In the genomic region with DNA sequence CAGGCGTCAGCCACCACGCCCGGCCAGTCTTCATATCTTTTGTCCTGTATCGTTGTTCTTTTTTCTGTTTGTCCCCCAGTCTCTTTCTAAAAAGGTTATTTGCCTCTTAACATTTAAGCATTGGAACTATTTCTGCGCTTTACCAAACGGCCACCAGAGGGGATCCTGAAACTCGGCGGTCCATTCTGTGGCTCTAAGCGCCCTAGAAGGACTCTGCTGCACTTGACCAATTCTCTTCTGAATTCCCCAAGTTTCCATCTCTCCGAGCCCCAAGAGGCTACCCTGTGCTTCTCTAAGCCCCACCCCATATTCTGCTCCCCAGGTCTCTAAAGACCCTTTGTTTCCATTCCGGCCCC, we compare ENCODE assay signal across 9 cellular contexts. TPM values are rescaled to one million over a fixed set of nuclear protein-coding genes. Genes with fewer than 3 reads are reported as not detected.
DNase-seq lines count a peak whose midpoint lies in the region; ATAC-seq and TF ChIP-seq lines count a peak whose summit lies in the region.
"Had no signal": no experiment of that assay in that cellular context is flagged by ENCODE, and none has a peak within 500 bp of the region (broad histone marks: within the 10 kb centered on the region; RNA-seq: fewer than 3 reads in every experiment).

No MANE protein-coding gene starts in this region.

- no peaks in the 10 kb centered on the region for H3K4me1 ChIP-seq in endocrine pancreas (ENCODE audit: control insufficient read depth, insufficient read depth, low read length)
- no peaks in the 10 kb centered on the region for H3K4me1 ChIP-seq in osteoblast (ENCODE audit: insufficient read depth, low read length)
- no peaks in the 10 kb centered on the region for H3K4me1 ChIP-seq in CD8-positive, alpha-beta memory T cell (ENCODE audit: insufficient read depth, low read length)

- H3K4me2 ChIP-seq in osteoblast (ENCODE audit: insufficient read depth, low read length), result no peak overlapping the region

- DNase-seq in GM12864 (ENCODE audit: low read depth) (no peak), NB4 (ENCODE audit: low read depth) (peak; percentile 25), osteoblast (ENCODE audit: insufficient read length, low spot score, missing footprints) (no peak), GOT3 (lab: John Stamatoyannopoulos, UW) (no peak), natural killer cell (no peak)
- no peak for DNase-seq in NK-92 treated with Interleukin-12 subunit alpha and Interleukin-12 subunit beta, amount 100 ng/mL, for 24 hours (lab: John Stamatoyannopoulos, UW)
- DNase-seq in CD8-positive, alpha-beta memory T cell, result no peak

- no peak overlapping the region for H3K27ac ChIP-seq in osteoblast (ENCODE audit: low read depth, low read length)
- no peak overlapping the region for H3K27ac ChIP-seq in CD8-positive, alpha-beta memory T cell (ENCODE audit: low read depth, low read length)

- no peak overlapping the region for H2AFZ ChIP-seq in osteoblast (ENCODE audit: low read length)

- peaks cover 23 to 28% of the 10 kb centered on the region in 2 donors for H3K27me3 Mint-ChIP-seq in natural killer cell (ENCODE audit: low read depth in 2 of 2)
- peaks cover 13 to 18% of the 10 kb centered on the region in 2 donors for H3K27me3 Mint-ChIP-seq in CD8-positive, alpha-beta memory T cell

- H3K4me1 Mint-ChIP-seq in natural killer cell, result no peaks in the 10 kb centered on the region
- no peaks in the 10 kb centered on the region for H3K4me1 Mint-ChIP-seq in CD8-positive, alpha-beta memory T cell

- CTCF ChIA-PET in CD8-positive, alpha-beta memory T cell (lab: Charles Lee), result no interaction called here

- H3K4me3 Mint-ChIP-seq in natural killer cell, result no peak overlapping the region
- H3K4me3 Mint-ChIP-seq in CD8-positive, alpha-beta memory T cell, result no peak overlapping the region

- H4K20me1 ChIP-seq in osteoblast (ENCODE audit: insufficient read depth, low read length), result no peaks in the 10 kb centered on the region

- TF ChIP-seq CTCF in GM12864 (IDR thresholded peaks at IDR 0.05; ENCODE audit: low read depth, low read length, missing control alignments) (peak; percentile 33), NB4 (IDR thresholded peaks at IDR 0.05; ENCODE audit: low read depth, low read length) (peak; percentile 35), osteoblast (IDR thresholded peaks at IDR 0.05; ENCODE audit: extremely low read depth, low read depth, low read length) (peak; percentile 17), natural killer cell (IDR thresholded peaks at IDR 0.05) (no peak)

- H3K4me3 ChIP-seq in GM12864 (ENCODE audit: low read depth, low read length), result no peak overlapping the region
- no peak overlapping the region for H3K4me3 ChIP-seq in NB4 (ENCODE audit: low read depth, low read length)
- H3K4me3 ChIP-seq in endocrine pancreas (ENCODE audit: control insufficient read depth, insufficient read depth, low read length), result peak overlapping the region; percentile 44
- no peak overlapping the region for H3K4me3 ChIP-seq in osteoblast (ENCODE audit: insufficient read depth, low read length)
- H3K4me3 ChIP-seq in CD8-positive, alpha-beta memory T cell (ENCODE audit: low read length), result no peak overlapping the region

- H3K27me3 ChIP-seq in endocrine pancreas (ENCODE audit: control insufficient read depth, insufficient read depth, low read length) (peaks cover 2% of the 10 kb centered on the region), osteoblast (ENCODE audit: insufficient read depth, low read length) (no peaks in the 10 kb centered on the region)
- H3K27me3 ChIP-seq in CD8-positive, alpha-beta memory T cell (ENCODE audit: insufficient read depth, low read length, poor library complexity, severe bottlenecking), result no peaks in the 10 kb centered on the region

- no peak for TF ChIP-seq POLR2A in NB4 (IDR thresholded peaks at IDR 0.05; ENCODE audit: extremely low read depth, insufficient read length)

- H3K79me2 ChIP-seq in osteoblast (ENCODE audit: insufficient read depth, low read length), result no peaks in the 10 kb centered on the region

- H3K9ac ChIP-seq in endocrine pancreas (ENCODE audit: control insufficient read depth, insufficient read depth, low read length), result no peak overlapping the region

- H3K36me3 ChIP-seq in endocrine pancreas (ENCODE audit: control insufficient read depth, insufficient read depth, low read length) (no peaks in the 10 kb centered on the region), osteoblast (ENCODE audit: insufficient read depth, low read length) (no peaks in the 10 kb centered on the region)
- no peaks in the 10 kb centered on the region for H3K36me3 ChIP-seq in CD8-positive, alpha-beta memory T cell (ENCODE audit: insufficient read depth, low read length)

- no peak overlapping the region for H3K27ac Mint-ChIP-seq in natural killer cell
- peak overlapping the region in 1 of 8 donors; percentile 61 for H3K27ac Mint-ChIP-seq in CD8-positive, alpha-beta memory T cell

- intact Hi-C loops in natural killer cell (cut with micrococcal nuclease), result no loop called here

- ATAC-seq in natural killer cell, result no peak

- H3K9me3 ChIP-seq in endocrine pancreas (ENCODE audit: control insufficient read depth, low read length), result no peaks in the 10 kb centered on the region
- H3K9me3 ChIP-seq in osteoblast (ENCODE audit: low read depth, low read length), result no peaks in the 10 kb centered on the region
- H3K9me3 ChIP-seq in CD8-positive, alpha-beta memory T cell (ENCODE audit: low read length), result no peaks in the 10 kb centered on the region

- peaks cover 3 to 8% of the 10 kb centered on the region in 2 donors for H3K9me3 Mint-ChIP-seq in natural killer cell
- peaks cover 9 to 28% (median 18%) of the 10 kb centered on the region in 5 donors for H3K9me3 Mint-ChIP-seq in CD8-positive, alpha-beta memory T cell

- POLR2A ChIA-PET in CD8-positive, alpha-beta memory T cell (lab: Charles Lee), result no interaction called here

- peaks cover 5% of the 10 kb centered on the region for H3K36me3 Mint-ChIP-seq in natural killer cell
- H3K36me3 Mint-ChIP-seq in CD8-positive, alpha-beta memory T cell, result peaks cover 0 to 4% (median 0%) of the 10 kb centered on the region in 3 donors

RNA-seq across cellular contexts. Expression of a gene that starts 33.1 kb away (rescaled TPM):
- total RNA-seq in osteoblast (not detected in 2 replicates), natural killer cell (not detected)
- total RNA-seq in CD8-positive, alpha-beta memory T cell, result not detected
- not detected for polyA plus RNA-seq in CD8-positive, alpha-beta memory T cell
- total RNA-seq: T-helper 1 cell treated with Interleukin-12 subunit alpha and Interleukin-12 subunit beta and Interleukin-4 antibody, amounts not matched to agents 30 ng/mL and 1 ng/mL, for 36 hours had no signal
